ENCODE assay signal across 16 cellular contexts in genomic region chr9:130196643-130197042, GRCh38. TPM values are rescaled to one million over a fixed set of nuclear protein-coding genes. Genes with fewer than 3 reads are reported as not detected.
DNase-seq lines count a peak whose midpoint lies in the region; ATAC-seq and TF ChIP-seq lines count a peak whose summit lies in the region.
"Had no signal": no experiment of that assay in that cellular context is flagged by ENCODE, and none has a peak within 500 bp of the region (broad histone marks: within the 10 kb centered on the region; RNA-seq: fewer than 3 reads in every experiment).

No MANE protein-coding gene starts in this region.

- H3K27ac Mint-ChIP-seq in osteocyte (ENCODE audit: unreplicated experiment) = no peak overlapping the region
- H3K27ac Mint-ChIP-seq: HFFc6, T-helper 17 cell had no signal

- TF ChIP-seq EP300 in transverse colon (IDR thresholded peaks at IDR 0.05; ENCODE audit: low read depth) = no peak

- intact Hi-C loops in right lobe of liver (cut with DNase I) = no loop called here
- intact Hi-C loops in transverse colon (cut with DNase I; ENCODE audit: low total_unique reads) = no loop called here

- TF ChIP-seq POLR2A in right lobe of liver (IDR thresholded peaks at IDR 0.05) (no peak), transverse colon (IDR thresholded peaks at IDR 0.05) (no peak)

- H3K9me3 Mint-ChIP-seq in osteocyte (ENCODE audit: unreplicated experiment) = no peaks in the 10 kb centered on the region
- H3K9me3 Mint-ChIP-seq: HFFc6; naive thymus-derived CD8-positive, alpha-beta T cell had no signal

- TF ChIP-seq CTCF in liver (IDR thresholded peaks at IDR 0.05; ENCODE audit: low read depth, low read length, missing input control) (no peak), right lobe of liver (IDR thresholded peaks at IDR 0.05) (no peak), transverse colon (IDR thresholded peaks at IDR 0.05) (no peak), osteocyte (IDR thresholded peaks at IDR 0.05) (no peak)

- peaks cover 37% of the 10 kb centered on the region for H3K4me1 Mint-ChIP-seq in osteocyte (ENCODE audit: unreplicated experiment)

- in situ Hi-C loops in transverse colon (cut with MboI; ENCODE audit: low pct_ligation_motif_present in 1 of 4, low pct_unique_long_range_greater_than_20kb in 1 of 4, low sequenced_read_pairs in 3 of 4) = no loop called here

- no peak for TF ChIP-seq RAD21 in liver (IDR thresholded peaks at IDR 0.05)

- ATAC-seq in right lobe of liver = no peak
- ATAC-seq: foreskin keratinocyte; naive thymus-derived CD8-positive, alpha-beta T cell; T-helper 17 cell had no signal

- H3K27ac ChIP-seq in liver (ENCODE audit: low read depth in 1 of 2, low read length in 2 of 2) (no peak overlapping the region), right lobe of liver (no peak overlapping the region), transverse colon (peak overlapping the region in 3 of 4 donors; percentile 77 to 87 (median 85))
- H3K27ac ChIP-seq: foreskin keratinocyte, spleen had no signal

- H3K27me3 Mint-ChIP-seq in osteocyte (ENCODE audit: unreplicated experiment) = no peaks in the 10 kb centered on the region
- H3K27me3 Mint-ChIP-seq: T-helper 17 cell had no signal

- H3K4me1 ChIP-seq in liver (ENCODE audit: control insufficient read depth in 4 of 4, insufficient read depth in 4 of 4, low read length in 3 of 4) (peaks cover 0 to 3% (median 1%) of the 10 kb centered on the region in 4 donors), right lobe of liver (peaks cover 0 to 2% (median 0%) of the 10 kb centered on the region in 4 donors), transverse colon (peaks cover 21 to 54% (median 31%) of the 10 kb centered on the region in 4 donors)
- H3K4me1 ChIP-seq: spleen had no signal

- no peaks in the 10 kb centered on the region for H3K9me3 ChIP-seq in liver (ENCODE audit: control insufficient read depth in 4 of 4, low read length in 3 of 4)
- H3K9me3 ChIP-seq in right lobe of liver = no peaks in the 10 kb centered on the region
- H3K9me3 ChIP-seq in transverse colon = no peaks in the 10 kb centered on the region
- no peaks in the 10 kb centered on the region for H3K9me3 ChIP-seq in MG63
- H3K9me3 ChIP-seq: spleen had no signal

- H3K27me3 ChIP-seq in liver (ENCODE audit: control insufficient read depth in 4 of 4, insufficient read depth in 4 of 4, low read length in 3 of 4) (no peaks in the 10 kb centered on the region), right lobe of liver (no peaks in the 10 kb centered on the region), transverse colon (no peaks in the 10 kb centered on the region), MG63 (no peaks in the 10 kb centered on the region)
- H3K27me3 ChIP-seq: foreskin keratinocyte had no signal

- H3K9ac ChIP-seq in liver (ENCODE audit: low read depth in 1 of 2, low read length in 2 of 2) = no peak overlapping the region

- DNase-seq in right lobe of liver = no peak
- DNase-seq in NCI-H69 (lab: John Stamatoyannopoulos, UW) = peak; percentile 92
- peak; percentile 34 for DNase-seq in fibroblast of peridontal ligament (ENCODE audit: extremely low read depth)
- DNase-seq in transverse colon = no peak
- DNase-seq in osteocyte (ENCODE audit: extremely low spot score, unreplicated experiment) = no peak
- no peak for DNase-seq in NOMO-1 treated with dmso at 0.1 percent for 144 hours (lab: John Stamatoyannopoulos, UW; ENCODE audit: unreplicated experiment)
- DNase-seq in MG63 = no peak
- DNase-seq: ACHN; activated naive CD4-positive, alpha-beta T cell treated with Interleukin-2 at 50 U/mL for 16 hours; foreskin keratinocyte; HFFc6; islet precursor cell; naive thymus-derived CD8-positive, alpha-beta T cell; spleen; T-helper 17 cell had no signal

- WGBS in liver = 48% methylated on average over 5 of the region's 5 CpGs
- 20% methylated on average over 4 of the region's 5 CpGs for WGBS in right lobe of liver (ENCODE audit: insufficient coverage, low coverage, low lambda C conversion rate, missing lambda C conversion rate)
- 0 to 44% methylated on average over 1 to 5 of the region's 5 CpGs for WGBS in transverse colon (ENCODE audit: low coverage in 1 of 2), 2 donors

- H3K36me3 ChIP-seq in liver (ENCODE audit: control insufficient read depth in 4 of 4, insufficient read depth in 3 of 4, low read depth in 1 of 4, low read length in 3 of 4) (no peaks in the 10 kb centered on the region), right lobe of liver (no peaks in the 10 kb centered on the region), transverse colon (no peaks in the 10 kb centered on the region), MG63 (no peaks in the 10 kb centered on the region)
- H3K36me3 ChIP-seq: spleen had no signal

- no peak overlapping the region for H3K4me3 Mint-ChIP-seq in osteocyte (ENCODE audit: unreplicated experiment)
- H3K4me3 Mint-ChIP-seq: HFFc6; naive thymus-derived CD8-positive, alpha-beta T cell; T-helper 17 cell had no signal

- no peaks in the 10 kb centered on the region for H3K36me3 Mint-ChIP-seq in osteocyte (ENCODE audit: unreplicated experiment)
- H3K36me3 Mint-ChIP-seq: naive thymus-derived CD8-positive, alpha-beta T cell had no signal

- H3K4me3 ChIP-seq in liver (ENCODE audit: low read depth in 1 of 3, low read length in 3 of 3) = no peak overlapping the region
- no peak overlapping the region for H3K4me3 ChIP-seq in right lobe of liver
- no peak overlapping the region for H3K4me3 ChIP-seq in transverse colon
- H3K4me3 ChIP-seq in MG63 = no peak overlapping the region
- H3K4me3 ChIP-seq: spleen had no signal

TF ChIP-seq in liver, 16 proteins besides CTCF, POLR2A, EP300 and RAD21:
- TF ChIP-seq SP1 (IDR thresholded peaks at IDR 0.05) (peak; percentile 21), JUND (IDR thresholded peaks at IDR 0.05) (no peak), RXRA (IDR thresholded peaks at IDR 0.05) (peak; percentile 55 to 57)

RNA-seq across cellular contexts. Expression of gene NCS1, which starts 24.4 kb away (rescaled TPM):
- 1 to 10 TPM in 1 of 2 donors, under 1 TPM in 1; 0.84 to 2.5 TPM for total RNA-seq in liver
- polyA plus RNA-seq in liver = 1 to 10 TPM in 1 of 2 donors, under 1 TPM in 1; 0.35 to 1.5 TPM
- total RNA-seq in right lobe of liver = 1 to 10 TPM; 1.6 to 3.3 (median 2.8) TPM
- 10 to 100 TPM; 11.9 to 66.5 (median 25.9) TPM for total RNA-seq in transverse colon
- 37.7 and 43.9 TPM in 2 replicates for total RNA-seq in osteocyte
- total RNA-seq in MG63 (2014; rRNA removed; shearing (Covaris generic); ENCODE audit: low replicate concordance) = 16.6 and 34.4 TPM in 2 replicates
- total RNA-seq: naive thymus-derived CD8-positive, alpha-beta T cell had no signal

Comparison
In these comparisons a context has a peak if more than half of its experiments do, and no peak if none do; other contexts are left out.
1. H3K27ac ChIP-seq: peak in transverse colon (3 of 4); none in liver (0 of 2) and right lobe of liver (0 of 3).
2. DNase-seq: peak in NCI-H69 (single experiment) and fibroblast of peridontal ligament (single experiment); none in right lobe of liver (0 of 3), transverse colon (single experiment), osteocyte (single experiment), NOMO-1 treated with dmso at 0.1 percent for 144 hours (single experiment) and MG63 (single experiment).